Comparison of ENCODE assay signal across 13 cellular contexts in the genomic region with DNA sequence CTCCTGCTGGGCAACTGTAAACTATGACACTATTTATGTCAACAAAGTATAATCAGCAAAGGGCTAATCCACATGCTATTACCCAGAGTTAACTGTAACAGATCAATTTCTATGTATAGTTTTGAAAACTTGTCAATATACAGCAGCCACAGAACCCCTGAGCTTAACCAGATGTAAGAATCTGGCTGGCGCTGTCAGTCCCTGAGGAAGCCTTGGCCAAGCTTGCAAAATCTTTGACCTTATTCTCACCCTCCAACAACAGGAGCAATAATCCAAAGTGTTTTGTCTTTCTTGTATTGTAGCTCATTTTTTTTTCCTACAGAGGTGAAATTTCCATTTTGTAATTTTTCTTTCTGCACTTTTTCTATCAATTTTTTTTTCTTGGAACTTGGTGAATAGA.
A peak's percentile ranks its signal among the peaks of the same experiment; 100 is the strongest.
DNase-seq lines count a peak whose midpoint lies in the region; TF ChIP-seq lines count a peak whose summit lies in the region.
"Had no signal": no experiment of that assay in that cellular context is flagged by ENCODE, and none has a peak within 500 bp of the region (broad histone marks: within the 10 kb centered on the region; RNA-seq: fewer than 3 reads in every experiment).

No MANE protein-coding gene starts in this region.

- no peak for TF ChIP-seq CTCF in BE2C (IDR thresholded peaks at IDR 0.05; ENCODE audit: low read depth, low read length)

- H4K8ac ChIP-seq in mesenchymal stem cell (ENCODE audit: low read length), result no peak overlapping the region

- H3K36me3 ChIP-seq in BE2C, result no peaks in the 10 kb centered on the region
- H3K36me3 ChIP-seq in BLaER1, result no peaks in the 10 kb centered on the region
- H3K36me3 ChIP-seq in mesenchymal stem cell (ENCODE audit: control insufficient read depth in 1 of 2, insufficient read depth in 2 of 2, low read depth in 1 of 2, low read length in 2 of 2), result no peaks in the 10 kb centered on the region

- H3K4me1 ChIP-seq in BE2C (peaks cover 22% of the 10 kb centered on the region), BLaER1 (peaks cover 46% of the 10 kb centered on the region), mesenchymal stem cell (ENCODE audit: control insufficient read depth, insufficient read depth, low read depth, low read length) (no peaks in the 10 kb centered on the region)
- H3K4me1 ChIP-seq: A549 had no signal

- H3K27ac ChIP-seq in BLaER1 (no peak overlapping the region), mesenchymal stem cell (ENCODE audit: low read length, poor library complexity, severe bottlenecking) (no peak overlapping the region)
- H3K27ac ChIP-seq: A549, GM23248 had no signal

- DNase-seq in BE2C, result peak; percentile 21
- DNase-seq in amniotic epithelial cell (ENCODE audit: low read depth), result peak; percentile 55
- DNase-seq in mesenchymal stem cell, result peak; percentile 18
- no peak for DNase-seq in RPMI8226
- no peak for DNase-seq in NCI-H1092 treated with DMSO at 0.1 percent for 48 hours (lab: John Stamatoyannopoulos, UW)
- no peak for DNase-seq in SKM-1 (lab: John Stamatoyannopoulos, UW; ENCODE audit: unreplicated experiment)
- DNase-seq: Calu3; CD4-positive, CD25-positive, alpha-beta regulatory T cell; DMS 273 treated with DMSO at 0.1 percent for 48 hours; GM23248; H7 had no signal

- H2BK120ac ChIP-seq in mesenchymal stem cell (ENCODE audit: low read depth, low read length), result no peak overlapping the region

- H2AK5ac ChIP-seq in mesenchymal stem cell (ENCODE audit: low read length, severe bottlenecking), result no peak overlapping the region

- no peak overlapping the region for H2BK5ac ChIP-seq in mesenchymal stem cell (ENCODE audit: low read depth, low read length, poor library complexity, severe bottlenecking)

- H3K9ac ChIP-seq in BLaER1 (no peak overlapping the region), mesenchymal stem cell (ENCODE audit: low read length) (no peak overlapping the region)
- H3K9ac ChIP-seq: GM23248 had no signal

- H3K23ac ChIP-seq in mesenchymal stem cell (ENCODE audit: low read length in 2 of 2), result no peak overlapping the region

- no peak overlapping the region for H2AFZ ChIP-seq in mesenchymal stem cell (ENCODE audit: low read depth, low read length)
- H2AFZ ChIP-seq: GM23248 had no signal

- no peak overlapping the region for H2BK15ac ChIP-seq in mesenchymal stem cell (ENCODE audit: low read depth, poor library complexity, severe bottlenecking)

- no peak overlapping the region for H3K14ac ChIP-seq in mesenchymal stem cell (ENCODE audit: low read length in 2 of 2)

- H3K79me1 ChIP-seq in mesenchymal stem cell (replicated peaks; ENCODE audit: low read length, poor library complexity, severe bottlenecking), result no peaks in the 10 kb centered on the region

- H3K9me3 ChIP-seq in BE2C (no peaks in the 10 kb centered on the region), BLaER1 (no peaks in the 10 kb centered on the region), mesenchymal stem cell (ENCODE audit: control insufficient read depth, low read length) (no peaks in the 10 kb centered on the region)
- H3K9me3 ChIP-seq: A549 had no signal

- H3K27me3 ChIP-seq in BE2C (no peaks in the 10 kb centered on the region), BLaER1 (no peaks in the 10 kb centered on the region), mesenchymal stem cell (ENCODE audit: control insufficient read depth in 1 of 2, insufficient read depth in 1 of 2, low read length in 2 of 2) (no peaks in the 10 kb centered on the region)

- no peak overlapping the region for H2BK12ac ChIP-seq in mesenchymal stem cell (ENCODE audit: low read length in 2 of 2)

- WGBS in mesenchymal stem cell, result 33% methylated on average over 1 of the region's 1 CpG

- no peak overlapping the region for H3K4ac ChIP-seq in mesenchymal stem cell (ENCODE audit: low read depth in 1 of 2, low read length in 2 of 2)

- no peak overlapping the region for H3K4me3 ChIP-seq in BE2C (ENCODE audit: low read depth, low read length)
- no peak overlapping the region for H3K4me3 ChIP-seq in BLaER1
- no peak overlapping the region for H3K4me3 ChIP-seq in mesenchymal stem cell (ENCODE audit: insufficient read depth in 1 of 2, low read depth in 1 of 2, low read length in 2 of 2)
- H3K4me3 ChIP-seq: A549, GM23248 had no signal

- H4K20me1 ChIP-seq in BLaER1, result no peaks in the 10 kb centered on the region

- H3K4me2 ChIP-seq in BLaER1 (peak overlapping the region; percentile 73), mesenchymal stem cell (ENCODE audit: low read length, poor library complexity, severe bottlenecking) (no peak overlapping the region)
- H3K4me2 ChIP-seq: A549 had no signal

- no peak overlapping the region for H3K18ac ChIP-seq in mesenchymal stem cell (ENCODE audit: low read depth in 1 of 2, low read length in 2 of 2)

- no peak overlapping the region for H4K91ac ChIP-seq in mesenchymal stem cell (ENCODE audit: low read length)

Comparison
In these comparisons a context has a peak if more than half of its experiments do, and no peak if none do; other contexts are left out.
1. DNase-seq: peak in BE2C (single experiment), amniotic epithelial cell (single experiment) and mesenchymal stem cell (single experiment); none in RPMI8226 (single experiment), NCI-H1092 treated with DMSO at 0.1 percent for 48 hours (single experiment) and SKM-1 (single experiment).